19 cellular contexts compared by ENCODE assay signal in the genomic region with DNA sequence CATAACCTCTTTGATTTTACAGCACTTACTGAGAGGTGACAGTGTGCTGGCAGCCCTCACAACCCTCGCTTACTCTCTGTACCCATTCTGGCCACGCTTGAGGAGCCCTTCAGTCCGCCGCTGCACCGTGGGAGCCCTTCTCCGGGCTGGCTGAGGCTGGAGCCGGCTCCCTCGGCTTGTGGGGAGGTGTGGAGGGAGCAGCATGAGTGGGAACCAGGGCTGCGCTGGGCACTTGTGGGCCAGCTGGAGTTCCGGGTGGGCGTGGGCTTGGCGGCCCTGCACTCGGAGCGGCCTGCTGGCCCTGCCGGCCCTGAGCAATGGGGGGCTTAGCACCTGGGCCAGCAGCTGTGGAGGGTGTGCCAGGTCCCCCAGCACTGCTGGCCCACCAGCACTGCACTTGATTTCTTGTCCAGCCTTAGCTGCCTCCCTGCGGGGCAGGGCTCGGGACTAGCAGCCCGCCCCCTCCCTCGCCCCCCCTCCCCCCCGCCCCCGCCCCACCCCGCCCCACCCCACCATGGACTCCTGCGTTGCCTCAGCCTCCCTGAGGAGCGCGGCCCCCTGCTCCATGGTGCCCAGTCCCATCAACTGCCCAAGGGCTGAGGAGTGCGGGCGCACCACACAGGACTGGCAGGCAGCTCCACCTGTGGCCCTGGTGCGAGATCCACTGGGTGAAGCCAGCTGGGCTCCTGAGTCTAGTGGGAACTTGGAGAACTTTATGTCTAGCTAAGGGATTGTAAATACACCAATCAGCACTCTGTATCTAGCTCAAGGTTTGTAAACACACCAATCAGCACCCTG. TPM values are rescaled to one million over a fixed set of nuclear protein-coding genes. Genes with fewer than 3 reads are reported as not detected.
"Had no signal": no experiment of that assay in that cellular context is flagged by ENCODE, and none has a peak within 500 bp of the region (broad histone marks: within the 10 kb centered on the region; RNA-seq: fewer than 3 reads in every experiment).

No MANE protein-coding gene starts in this region.

- H3K36me3 Mint-ChIP-seq: T-cell had no signal

- H3K4me3 ChIP-seq: MG63 had no signal

- H3K27ac Mint-ChIP-seq: T-cell had no signal

- DNase-seq: Karpas-422, KBM-7, MG63, NCI-H1092, NCI-H1436 treated with DMSO at 0.1 percent for 48 hours, NCI-H1694, NCI-H187 treated with DMSO at 0.1 percent for 48 hours, NCI-H2029 treated with DMSO at 0.1 percent for 48 hours, NCI-H2107, NCI-H2227 treated with DMSO at 0.1 percent for 48 hours, NCI-H524, NCI-H526 treated with DMSO at 0.1 percent for 48 hours, NCI-H748 treated with DMSO at 0.1 percent for 48 hours, RPMI8226, SHP77, SK-N-SH, SW 1271, T-cell had no signal

- H3K36me3 ChIP-seq: MG63 had no signal

- H3K27me3 ChIP-seq: MG63 had no signal

- H3K4me3 Mint-ChIP-seq: T-cell had no signal

- H3K4me1 Mint-ChIP-seq: T-cell had no signal

- H3K9me3 ChIP-seq: MG63, SK-N-SH had no signal

RNA-seq across cellular contexts. Expression of gene MDGA2, which starts 9.9 kb away (rescaled TPM):
- total RNA-seq: HT-29, T-cell had no signal
- polyA plus RNA-seq: SK-N-SH had no signal
